In the genomic region with DNA sequence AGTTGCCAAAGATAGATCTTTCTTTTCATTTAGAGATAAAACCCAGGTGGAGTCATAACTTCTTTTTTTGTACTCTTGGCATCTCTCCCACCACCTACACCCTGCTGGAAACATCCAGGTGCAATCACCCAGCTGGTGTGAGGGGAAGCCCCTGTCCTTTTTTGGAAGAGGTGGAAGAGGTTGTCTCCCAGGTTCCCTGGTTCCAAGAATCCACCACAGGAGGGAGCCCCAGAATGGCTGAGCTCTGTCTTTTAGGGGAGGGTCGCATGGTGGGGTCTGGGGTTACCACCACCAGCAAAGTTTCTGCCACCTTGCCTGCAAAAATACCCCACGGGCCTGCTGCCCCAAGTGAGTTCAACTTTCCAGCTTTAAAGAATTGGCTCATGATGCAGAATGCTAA, we compare ENCODE assay signal across 16 cellular contexts. TPM values are rescaled to one million over a fixed set of nuclear protein-coding genes. Genes with fewer than 3 reads are reported as not detected.
DNase-seq lines count a peak whose midpoint lies in the region; ATAC-seq and TF ChIP-seq lines count a peak whose summit lies in the region.
"Had no signal": no experiment of that assay in that cellular context is flagged by ENCODE, and none has a peak within 500 bp of the region (broad histone marks: within the 10 kb centered on the region; RNA-seq: fewer than 3 reads in every experiment).

No MANE protein-coding gene starts in this region.

- H3K36me3 ChIP-seq in BE2C, result no peaks in the 10 kb centered on the region
- H3K36me3 ChIP-seq in Karpas-422 (ENCODE audit: insufficient read depth, low read length), result no peaks in the 10 kb centered on the region
- no peaks in the 10 kb centered on the region for H3K36me3 ChIP-seq in kidney epithelial cell (ENCODE audit: control insufficient read depth, insufficient read depth, low read length)
- no peaks in the 10 kb centered on the region for H3K36me3 ChIP-seq in adrenal gland (replicated peaks in 1 of 2)
- H3K36me3 ChIP-seq: BLaER1 treated with 17β-estradiol and CSF1 and Interleukin-3, amounts not matched to agents 10 nM and 100 nM had no signal

- H3K27ac Mint-ChIP-seq in brain (peak overlapping the region in 3 of 5 experiments; percentile 2 to 75 (median 29)), T-helper 17 cell (no peak overlapping the region)
- H3K27ac Mint-ChIP-seq: immature natural killer cell; naive thymus-derived CD4-positive, alpha-beta T cell had no signal

- no peak for ATAC-seq in T-helper 17 cell
- ATAC-seq: activated CD4-positive, CD25-positive, alpha-beta regulatory T cell treated with anti-CD3 and anti-CD28 coated beads, Interleukin-2, amount 50 U/mL, for 24 hours; activated T-cell treated with anti-CD3 and anti-CD28 coated beads, Interleukin-2, amount 50 U/mL, for 4 hours; naive thymus-derived CD4-positive, alpha-beta T cell had no signal

- peaks cover 0 to 2% (median 0%) of the 10 kb centered on the region in 5 experiments for H3K9me3 Mint-ChIP-seq in brain
- H3K9me3 Mint-ChIP-seq: activated T-cell treated with anti-CD3 and anti-CD28 coated beads, Interleukin-2, amount 50 U/mL, for 4 hours had no signal

- H3K27me3 ChIP-seq in BE2C, result no peaks in the 10 kb centered on the region; the same call in 1 of the 2 replicates
- H3K27me3 ChIP-seq in Karpas-422 (ENCODE audit: low read length), result no peaks in the 10 kb centered on the region
- H3K27me3 ChIP-seq in kidney epithelial cell (ENCODE audit: control insufficient read depth, insufficient read depth, low read length), result peaks cover 2% of the 10 kb centered on the region
- peaks cover 4% of the 10 kb centered on the region for H3K27me3 ChIP-seq in adrenal gland
- H3K27me3 ChIP-seq: BLaER1 treated with 17β-estradiol and CSF1 and Interleukin-3, amounts not matched to agents 10 nM and 100 nM had no signal

- no peak overlapping the region for H3K4me3 ChIP-seq in BE2C (ENCODE audit: low read depth, low read length)
- no peak overlapping the region for H3K4me3 ChIP-seq in Karpas-422 (ENCODE audit: low read length)
- no peak overlapping the region for H3K4me3 ChIP-seq in kidney epithelial cell (ENCODE audit: low read depth, low read length)
- no peak overlapping the region for H3K4me3 ChIP-seq in foreskin fibroblast (ENCODE audit: low read depth in 1 of 2, low read length in 2 of 2)
- H3K4me3 ChIP-seq in adrenal gland, result no peak overlapping the region
- H3K4me3 ChIP-seq: BLaER1 treated with 17β-estradiol and CSF1 and Interleukin-3, amounts not matched to agents 10 nM and 100 nM had no signal

- no peaks in the 10 kb centered on the region for H3K9me2 ChIP-seq in Karpas-422 (replicated peaks; ENCODE audit: insufficient read depth, low read length)

- 32 to 65% (median 38%) methylated on average over 2 of the region's 2 CpGs for WGBS in adrenal gland, 4 donors

- TF ChIP-seq CTCF in BE2C (IDR thresholded peaks at IDR 0.05; ENCODE audit: low read depth, low read length) (peak; percentile 28; the same call in 1 of the 2 replicates), brain (conservative IDR thresholded peaks at IDR 0.05) (peak; percentile 50 to 74), kidney epithelial cell (IDR thresholded peaks at IDR 0.05; ENCODE audit: insufficient read depth, low read length, poor library complexity, severe bottlenecking) (peak; percentile 37), foreskin fibroblast (IDR thresholded peaks at IDR 0.05; ENCODE audit: low read depth, low read length) (no peak), adrenal gland (IDR thresholded peaks at IDR 0.05) (peak in 1 of 6 experiments; percentile 9)

- no peaks in the 10 kb centered on the region for H3K79me2 ChIP-seq in Karpas-422 (ENCODE audit: low read length)

- no peak overlapping the region for H3K4me2 ChIP-seq in Karpas-422 (ENCODE audit: low read depth, low read length, poor library complexity, severe bottlenecking)

- no peak for DNase-seq in BE2C
- peak; percentile 38 for DNase-seq in Karpas-422
- DNase-seq in kidney epithelial cell (ENCODE audit: low read depth), result no peak
- DNase-seq in T-helper 17 cell, result no peak
- no peak for DNase-seq in foreskin fibroblast
- DNase-seq in cortex of kidney (lab: John Stamatoyannopoulos, UW), result no peak
- DNase-seq in adrenal gland, result no peak
- DNase-seq: activated T-cell treated with anti-CD3 and anti-CD28 coated beads, Interleukin-2, amount 50 U/mL, for 4 hours; immature natural killer cell; naive thymus-derived CD4-positive, alpha-beta T cell; NCI-H226; small intestine had no signal

- H3K4me1 ChIP-seq in BE2C (no peaks in the 10 kb centered on the region), Karpas-422 (ENCODE audit: low read length) (peaks cover 11% of the 10 kb centered on the region), adrenal gland (replicated peaks in 1 of 2) (no peaks in the 10 kb centered on the region)

- no peak overlapping the region for H3K4me3 Mint-ChIP-seq in brain
- H3K4me3 Mint-ChIP-seq in T-helper 17 cell, result no peak overlapping the region
- H3K4me3 Mint-ChIP-seq: activated T-cell treated with anti-CD3 and anti-CD28 coated beads, Interleukin-2, amount 50 U/mL, for 4 hours; immature natural killer cell; naive thymus-derived CD4-positive, alpha-beta T cell had no signal

- no peak overlapping the region for H3K9ac ChIP-seq in Karpas-422 (ENCODE audit: low read length)
- H3K9ac ChIP-seq: BLaER1 treated with 17β-estradiol and CSF1 and Interleukin-3, amounts not matched to agents 10 nM and 100 nM had no signal

- intact Hi-C loops in adrenal gland (cut with DNase I), result no loop called here

- H3K36me3 Mint-ChIP-seq in brain (no peaks in the 10 kb centered on the region), T-helper 17 cell (ENCODE audit: low read depth) (peaks cover 3% of the 10 kb centered on the region)
- H3K36me3 Mint-ChIP-seq: immature natural killer cell; naive thymus-derived CD4-positive, alpha-beta T cell had no signal

- no peaks in the 10 kb centered on the region for H4K20me1 ChIP-seq in Karpas-422 (ENCODE audit: insufficient read depth, low read depth, low read length)
- H4K20me1 ChIP-seq: BLaER1 treated with 17β-estradiol and CSF1 and Interleukin-3, amounts not matched to agents 10 nM and 100 nM had no signal

- H3K27me3 Mint-ChIP-seq in brain, result peaks cover 16% of the 10 kb centered on the region
- peaks cover 49% of the 10 kb centered on the region for H3K27me3 Mint-ChIP-seq in T-helper 17 cell

- H2AFZ ChIP-seq in Karpas-422 (ENCODE audit: low read length), result no peak overlapping the region

- H3K4me1 Mint-ChIP-seq in brain, result peaks cover 31% of the 10 kb centered on the region
- no peaks in the 10 kb centered on the region for H3K4me1 Mint-ChIP-seq in T-helper 17 cell
- H3K4me1 Mint-ChIP-seq: immature natural killer cell had no signal

- no peak for TF ChIP-seq POLR2A in adrenal gland (IDR thresholded peaks at IDR 0.05)

- H3K27ac ChIP-seq in Karpas-422 (ENCODE audit: low read length) (no peak overlapping the region), adrenal gland (peak overlapping the region in 1 of 5 donors; percentile 20)
- H3K27ac ChIP-seq: BLaER1 treated with 17β-estradiol and CSF1 and Interleukin-3, amounts not matched to agents 10 nM and 100 nM; epithelial cell of prostate had no signal

- H3K9me3 ChIP-seq in BE2C, result no peaks in the 10 kb centered on the region
- H3K9me3 ChIP-seq in Karpas-422 (ENCODE audit: low read length), result no peaks in the 10 kb centered on the region
- no peaks in the 10 kb centered on the region for H3K9me3 ChIP-seq in T-helper 17 cell (ENCODE audit: control insufficient read depth, low read length, poor library complexity, severe bottlenecking)
- H3K9me3 ChIP-seq in adrenal gland (replicated peaks in 1 of 3), result no peaks in the 10 kb centered on the region
- H3K9me3 ChIP-seq: BLaER1 treated with 17β-estradiol and CSF1 and Interleukin-3, amounts not matched to agents 10 nM and 100 nM had no signal

RNA-seq across cellular contexts. Expression of gene SMOC2, which starts 10.8 kb away (rescaled TPM):
- not detected for polyA plus RNA-seq in BE2C (2012; ENCODE audit: insufficient read depth, insufficient read length, low read depth)
- not detected in 2 replicates for total RNA-seq in Karpas-422 (2014; rRNA removed; shearing (Covaris generic); ENCODE audit: low replicate concordance)
- polyA plus RNA-seq in brain (ENCODE audit: insufficient read depth, low read depth, low replicate concordance) (143 TPM), adrenal gland (10 to 100 TPM in 2 of 3 donors, 1 to 10 TPM in 1; 8.3 to 10.5 (median 10.5) TPM)
- total RNA-seq in kidney epithelial cell (not detected in 2 replicates), T-helper 17 cell (not detected), adrenal gland (10 to 100 TPM in 5 of 8 donors, 1 to 10 TPM in 3; 3.0 to 32.0 (median 15.5) TPM)
- total RNA-seq: naive thymus-derived CD4-positive, alpha-beta T cell had no signal
- polyA plus RNA-seq: immature natural killer cell; naive thymus-derived CD4-positive, alpha-beta T cell had no signal
